Comparison of ENCODE assay signal across 9 cellular contexts in genomic region chr5:142095035-142095434, GRCh38. TPM values are rescaled to one million over a fixed set of nuclear protein-coding genes. Genes with fewer than 3 reads are reported as not detected.
DNase-seq lines count a peak whose midpoint lies in the region; ATAC-seq lines count a peak whose summit lies in the region.
"Had no signal": no experiment of that assay in that cellular context is flagged by ENCODE, and none has a peak within 500 bp of the region (broad histone marks: within the 10 kb centered on the region; RNA-seq: fewer than 3 reads in every experiment).

No MANE protein-coding gene starts in this region.

- H3K4me3 Mint-ChIP-seq in activated T-cell treated with anti-CD3 and anti-CD28 coated beads, Interleukin-2, amount 50 U/mL, for 4 hours, result peak overlapping the region; percentile 46
- H3K4me3 Mint-ChIP-seq in naive thymus-derived CD8-positive, alpha-beta T cell, result peak overlapping the region; percentile 38 to 85 (median 64)

- H3K27me3 Mint-ChIP-seq in activated T-cell treated with anti-CD3 and anti-CD28 coated beads, Interleukin-2, amount 50 U/mL, for 4 hours (ENCODE audit: low read depth), result no peaks in the 10 kb centered on the region
- no peaks in the 10 kb centered on the region for H3K27me3 Mint-ChIP-seq in naive thymus-derived CD8-positive, alpha-beta T cell

- peak; percentile 10 to 29 for ATAC-seq in activated T-cell treated with anti-CD3 and anti-CD28 coated beads, Interleukin-2, amount 50 U/mL, for 4 hours
- no peak for ATAC-seq in naive thymus-derived CD8-positive, alpha-beta T cell
- ATAC-seq in sciatic nerve (no peak), GM19324 (IDR thresholded peaks at IDR 0.05; ENCODE audit: low FRiP score, unreplicated experiment) (no peak)

- H3K9me3 Mint-ChIP-seq in activated T-cell treated with anti-CD3 and anti-CD28 coated beads, Interleukin-2, amount 50 U/mL, for 4 hours, result no peaks in the 10 kb centered on the region
- H3K9me3 Mint-ChIP-seq in naive thymus-derived CD8-positive, alpha-beta T cell, result peaks cover 0 to 3% (median 0%) of the 10 kb centered on the region in 9 donors

- POLR2A ChIA-PET in naive thymus-derived CD8-positive, alpha-beta T cell (lab: Charles Lee), result interaction anchor here (0.7 to 7.5 kb wide), 11 partner anchors 10 to 83 kb away, joined by 3 to 119 read pairs (median 9); partner anchors contain the start of genes GNPDA1 and NDFIP1

- peaks cover 58% of the 10 kb centered on the region for H3K4me1 Mint-ChIP-seq in activated T-cell treated with anti-CD3 and anti-CD28 coated beads, Interleukin-2, amount 50 U/mL, for 4 hours (ENCODE audit: low read depth)
- H3K4me1 Mint-ChIP-seq in naive thymus-derived CD8-positive, alpha-beta T cell, result peaks cover 18 to 66% (median 58%) of the 10 kb centered on the region in 4 donors

- H3K27ac Mint-ChIP-seq in naive thymus-derived CD8-positive, alpha-beta T cell, result peak overlapping the region; percentile 82 to 99 (median 96)

- intact Hi-C loops in sciatic nerve (cut with DNase I), result no loop called here

- H3K36me3 Mint-ChIP-seq in activated T-cell treated with anti-CD3 and anti-CD28 coated beads, Interleukin-2, amount 50 U/mL, for 4 hours (ENCODE audit: insufficient read depth), result no peaks in the 10 kb centered on the region
- no peaks in the 10 kb centered on the region for H3K36me3 Mint-ChIP-seq in naive thymus-derived CD8-positive, alpha-beta T cell

- peak in 3 of 5 donors; percentile 14 to 29 (median 22) for DNase-seq in T-helper 1 cell
- DNase-seq in activated T-cell treated with anti-CD3 and anti-CD28 coated beads, Interleukin-2, amount 50 U/mL, for 4 hours, result peak; percentile 71
- peak in 1 of 10 donors; percentile 31 for DNase-seq in naive thymus-derived CD8-positive, alpha-beta T cell
- peak; percentile 47 to 70 for DNase-seq in stimulated activated CD8-positive, alpha-beta memory T cell treated with anti-CD3 and anti-CD28 coated beads, Interleukin-7, amount 100 ng/mL, for 4 hours (ENCODE audit: low read depth in 2 of 2)
- DNase-seq in cortex of kidney (lab: John Stamatoyannopoulos, UW), result no peak
- DNase-seq in sciatic nerve (ENCODE audit: low spot score), result no peak
- no peak for DNase-seq in RKO (ENCODE audit: low spot score)
- DNase-seq: erythroblast had no signal

RNA-seq across cellular contexts. Expression of gene NDFIP1, which starts 13.5 kb away (rescaled TPM):
- total RNA-seq in activated T-cell treated with anti-CD3 and anti-CD28 coated beads, Interleukin-2, amount 50 U/mL, for 4 hours, result 100 to 1,000 TPM; 115 to 145 (median 117) TPM
- 100 to 1,000 TPM; 123 to 125 TPM for total RNA-seq in naive thymus-derived CD8-positive, alpha-beta T cell
- 100 to 1,000 TPM; 102 to 144 (median 127) TPM for polyA plus RNA-seq in naive thymus-derived CD8-positive, alpha-beta T cell
- 86.5 TPM for total RNA-seq in sciatic nerve

Comparison
In these comparisons a context has a peak if more than half of its experiments do, and no peak if none do; other contexts are left out.
1. DNase-seq: peak in T-helper 1 cell (3 of 5), activated T-cell treated with anti-CD3 and anti-CD28 coated beads, Interleukin-2, amount 50 U/mL, for 4 hours (single experiment) and stimulated activated CD8-positive, alpha-beta memory T cell treated with anti-CD3 and anti-CD28 coated beads, Interleukin-7, amount 100 ng/mL, for 4 hours (2 of 2); none in cortex of kidney (single experiment), sciatic nerve (single experiment) and RKO (single experiment).
2. ATAC-seq: peak in activated T-cell treated with anti-CD3 and anti-CD28 coated beads, Interleukin-2, amount 50 U/mL, for 4 hours (2 of 2); none in naive thymus-derived CD8-positive, alpha-beta T cell (0 of 2), sciatic nerve (single experiment) and GM19324 (single experiment).